In genomic region chr15:73196113-73196512, GRCh38 we compare ENCODE assay signal across 15 cellular contexts.
"Had no signal": no experiment of that assay in that cellular context is flagged by ENCODE, and none has a peak within 500 bp of the region (broad histone marks: within the 10 kb centered on the region; RNA-seq: fewer than 3 reads in every experiment).

No MANE protein-coding gene starts in this region.

- H3K27ac Mint-ChIP-seq: activated CD4-positive, alpha-beta memory T cell treated with anti-CD3 and anti-CD28 coated beads, Interleukin-2, amount 10 ng/mL, durations not matched to agents 7 days and 5 days; activated CD4-positive, alpha-beta T cell treated with anti-CD3 and anti-CD28 coated beads for 36 hours; nephron; stimulated activated naive B cell treated with anti-CD40 and anti-IgM and Interleukin-4, amounts not matched to agents 10 μg/mL and 1 μg/mL and 100 μg/mL, for 72 hours had no signal

- H3K36me3 ChIP-seq: colonic mucosa had no signal

- H3K27ac ChIP-seq: colonic mucosa, psoas muscle had no signal

- H3K4me3 ChIP-seq: colonic mucosa, psoas muscle had no signal

- H3K27me3 Mint-ChIP-seq: activated CD4-positive, alpha-beta memory T cell treated with anti-CD3 and anti-CD28 coated beads, Interleukin-2, amount 10 ng/mL, durations not matched to agents 7 days and 5 days; activated CD4-positive, alpha-beta T cell treated with anti-CD3 and anti-CD28 coated beads for 36 hours had no signal

- H3K4me1 Mint-ChIP-seq: nephron; stimulated activated naive B cell treated with anti-CD40 and anti-IgM and Interleukin-4, amounts not matched to agents 10 μg/mL and 1 μg/mL and 100 μg/mL, for 72 hours had no signal

- ATAC-seq: activated CD4-positive, alpha-beta T cell treated with anti-CD3 and anti-CD28 coated beads for 36 hours; psoas muscle; sciatic nerve; stimulated activated naive B cell treated with anti-CD40 and anti-IgM and Interleukin-4, amounts not matched to agents 10 μg/mL and 1 μg/mL and 100 μg/mL, for 72 hours had no signal

- H3K9me3 ChIP-seq: colonic mucosa, psoas muscle had no signal

- H3K9me3 Mint-ChIP-seq: stimulated activated naive B cell treated with anti-CD40 and anti-IgM and Interleukin-4, amounts not matched to agents 10 μg/mL and 1 μg/mL and 100 μg/mL, for 72 hours had no signal

- H3K4me3 Mint-ChIP-seq: activated CD4-positive, alpha-beta memory T cell treated with anti-CD3 and anti-CD28 coated beads, Interleukin-2, amount 10 ng/mL, durations not matched to agents 7 days and 5 days; activated CD4-positive, alpha-beta T cell treated with anti-CD3 and anti-CD28 coated beads for 36 hours; nephron; stimulated activated naive B cell treated with anti-CD40 and anti-IgM and Interleukin-4, amounts not matched to agents 10 μg/mL and 1 μg/mL and 100 μg/mL, for 72 hours had no signal

- DNase-seq: activated CD4-positive, alpha-beta memory T cell treated with anti-CD3 and anti-CD28 coated beads, Interleukin-2, amount 10 ng/mL, durations not matched to agents 7 days and 5 days; activated CD4-positive, alpha-beta T cell treated with anti-CD3 and anti-CD28 coated beads for 36 hours; activated gamma-delta T cell; activated T-cell treated with anti-CD3 and anti-CD28 coated beads, Interleukin-2, amount 50 U/mL, for 48 hours; aorta; colonic mucosa; effector CD8-positive, alpha-beta T cell; psoas muscle; stimulated activated CD4-positive, alpha-beta T cell treated with anti-CD3 and anti-CD28 coated beads, Interleukin-2, amount 100 ng/mL, for 24 hours; stimulated activated naive B cell treated with anti-CD40 and anti-IgM and Interleukin-4, amounts not matched to agents 10 μg/mL and 1 μg/mL and 100 μg/mL, for 72 hours; substantia nigra; T-helper 2 cell; trophoblast cell had no signal

- H3K27me3 ChIP-seq: colonic mucosa had no signal

- H3K4me1 ChIP-seq: colonic mucosa, psoas muscle had no signal
